In the genomic region with DNA sequence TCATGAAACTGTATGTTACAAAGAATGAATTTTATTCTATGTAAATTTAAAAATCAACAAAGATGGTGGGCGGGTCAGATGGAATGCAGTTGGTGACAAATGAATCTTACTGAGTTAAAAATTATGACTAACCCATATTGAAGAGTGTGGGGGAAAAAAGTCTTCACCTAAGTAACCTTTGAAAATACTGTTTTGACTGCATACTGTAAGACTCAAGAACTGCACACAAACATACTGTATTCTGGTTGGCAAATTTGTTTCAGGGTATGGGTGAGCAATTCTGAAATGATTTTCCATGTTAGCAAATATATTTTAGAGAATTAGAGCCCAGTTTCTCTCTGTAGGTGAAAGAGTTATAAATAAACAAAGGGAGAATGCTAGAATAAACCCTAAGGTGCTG, we compare ENCODE assay signal across 23 cellular contexts.
"Had no signal": no experiment of that assay in that cellular context is flagged by ENCODE, and none has a peak within 500 bp of the region (broad histone marks: within the 10 kb centered on the region; RNA-seq: fewer than 3 reads in every experiment).

No MANE protein-coding gene starts in this region.

- H3K9me3 Mint-ChIP-seq: effector memory CD8-positive, alpha-beta T cell had no signal

- H3K27ac Mint-ChIP-seq: activated CD8-positive, alpha-beta memory T cell treated with anti-CD3 and anti-CD28 coated beads, Interleukin-2, amount 10 ng/mL, durations not matched to agents 7 days and 5 days; activated naive CD4-positive, alpha-beta T cell treated with anti-CD3 and anti-CD28 coated beads, Interleukin-2, amount 10 ng/mL, durations not matched to agents 7 days and 5 days; brain; effector memory CD8-positive, alpha-beta T cell; immature natural killer cell; nephron; progenitor cell of endocrine pancreas; stimulated activated memory B cell treated with anti-CD40 and anti-IgM and Interleukin-4, amounts not matched to agents 10 μg/mL and 1 μg/mL and 100 μg/mL, for 72 hours had no signal

- ATAC-seq: activated CD8-positive, alpha-beta memory T cell treated with anti-CD3 and anti-CD28 coated beads, Interleukin-2, amount 10 ng/mL, durations not matched to agents 7 days and 5 days; effector memory CD8-positive, alpha-beta T cell; right lobe of liver; SK-N-SH treated with all-trans-retinoic acid at 6 μM for 48 hours; stimulated activated memory B cell treated with anti-CD40 and anti-IgM and Interleukin-4, amounts not matched to agents 10 μg/mL and 1 μg/mL and 100 μg/mL, for 72 hours had no signal

- H3K27me3 ChIP-seq: ascending aorta, dorsolateral prefrontal cortex, right lobe of liver, tibial nerve had no signal

- H3K27ac ChIP-seq: ascending aorta, coronary artery, dorsolateral prefrontal cortex, right lobe of liver, SJCRH30, tibial nerve had no signal

- H3K4me1 Mint-ChIP-seq: nephron; stimulated activated memory B cell treated with anti-CD40 and anti-IgM and Interleukin-4, amounts not matched to agents 10 μg/mL and 1 μg/mL and 100 μg/mL, for 72 hours had no signal

- H3K36me3 ChIP-seq: right lobe of liver, SJCRH30 had no signal

- H3K27me3 Mint-ChIP-seq: activated CD8-positive, alpha-beta memory T cell treated with anti-CD3 and anti-CD28 coated beads, Interleukin-2, amount 10 ng/mL, durations not matched to agents 7 days and 5 days; activated naive CD4-positive, alpha-beta T cell treated with anti-CD3 and anti-CD28 coated beads, Interleukin-2, amount 10 ng/mL, durations not matched to agents 7 days and 5 days; effector memory CD8-positive, alpha-beta T cell; progenitor cell of endocrine pancreas; stimulated activated memory B cell treated with anti-CD40 and anti-IgM and Interleukin-4, amounts not matched to agents 10 μg/mL and 1 μg/mL and 100 μg/mL, for 72 hours had no signal

- H3K4me3 ChIP-seq: ascending aorta, coronary artery, dorsolateral prefrontal cortex, right lobe of liver, SJCRH30, tibial nerve had no signal

- H3K4me1 ChIP-seq: ascending aorta, right lobe of liver, SJCRH30 had no signal

- H3K4me3 Mint-ChIP-seq: activated CD8-positive, alpha-beta memory T cell treated with anti-CD3 and anti-CD28 coated beads, Interleukin-2, amount 10 ng/mL, durations not matched to agents 7 days and 5 days; activated naive CD4-positive, alpha-beta T cell treated with anti-CD3 and anti-CD28 coated beads, Interleukin-2, amount 10 ng/mL, durations not matched to agents 7 days and 5 days; brain; effector memory CD8-positive, alpha-beta T cell; immature natural killer cell; nephron; stimulated activated memory B cell treated with anti-CD40 and anti-IgM and Interleukin-4, amounts not matched to agents 10 μg/mL and 1 μg/mL and 100 μg/mL, for 72 hours had no signal

- DNase-seq: activated CD4-positive, alpha-beta T cell treated with anti-CD3 and anti-CD28 coated beads, Interleukin-2, amount 50 U/mL, for 48 hours; activated CD8-positive, alpha-beta memory T cell treated with anti-CD3 and anti-CD28 coated beads, Interleukin-2, amount 10 ng/mL, durations not matched to agents 7 days and 5 days; activated effector memory CD4-positive, alpha-beta T cell treated with Interleukin-2 at 50 U/mL for 16 hours; activated naive CD4-positive, alpha-beta T cell treated with anti-CD3 and anti-CD28 coated beads, Interleukin-2, amount 10 ng/mL, durations not matched to agents 7 days and 5 days; dorsolateral prefrontal cortex; effector memory CD8-positive, alpha-beta T cell; head of caudate nucleus; hippocampal formation; immature natural killer cell; kidney; left colon; right lobe of liver; SJCRH30; stimulated activated CD4-positive, alpha-beta T cell treated with anti-CD3 and anti-CD28 coated beads, Interleukin-4, amount 100 ng/mL, for 24 hours; T-helper 2 cell had no signal

- H3K9me3 ChIP-seq: right lobe of liver, SJCRH30 had no signal
